22 cellular contexts compared by ENCODE assay signal in the genomic region with DNA sequence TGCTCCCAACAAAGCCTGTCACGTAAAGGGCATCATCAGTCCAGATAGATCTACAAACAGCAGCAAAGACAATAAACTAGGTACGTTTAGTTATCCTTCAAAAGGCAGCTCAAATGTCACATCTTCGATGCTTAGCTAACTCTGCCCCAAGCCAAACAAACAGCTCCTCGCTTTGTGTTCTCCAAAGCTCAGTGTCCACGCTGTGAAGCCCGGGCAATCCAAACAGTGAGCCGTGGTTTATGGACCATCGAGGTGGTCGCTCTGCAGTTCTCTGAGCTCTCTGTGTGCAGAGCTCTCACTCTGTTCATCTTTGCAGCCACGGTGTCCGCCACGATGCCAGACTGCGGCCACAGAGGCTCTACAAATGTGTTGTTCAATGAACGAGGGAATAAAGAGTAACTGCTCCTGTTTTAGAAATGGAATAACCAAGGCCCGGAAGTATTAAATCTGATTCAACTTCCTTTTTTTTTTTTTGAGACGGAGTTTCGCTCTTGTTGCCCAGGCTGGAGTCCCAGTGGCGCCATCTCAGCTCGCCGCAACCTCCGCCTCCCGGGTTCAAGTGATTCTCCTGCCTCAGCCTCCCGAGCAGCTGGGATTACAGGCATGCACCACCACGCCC.
DNase-seq lines count a peak whose midpoint lies in the region; ATAC-seq and TF ChIP-seq lines count a peak whose summit lies in the region.
"Had no signal": no experiment of that assay in that cellular context is flagged by ENCODE, and none has a peak within 500 bp of the region (broad histone marks: within the 10 kb centered on the region; RNA-seq: fewer than 3 reads in every experiment).

No MANE protein-coding gene starts in this region.

- H3K36me3 Mint-ChIP-seq in nephron progenitor cell (ENCODE audit: low read depth): peaks cover 5% of the 10 kb centered on the region
- H3K36me3 Mint-ChIP-seq: T-cell had no signal

- no peaks in the 10 kb centered on the region for H3K9me2 ChIP-seq in MM.1S (replicated peaks; ENCODE audit: insufficient read depth, low read length)

- intact Hi-C loops in Right ventricle myocardium inferior (cut with DNase I): no loop called here

- no peak overlapping the region for H3K4me3 ChIP-seq in right atrium auricular region
- no peak overlapping the region for H3K4me3 ChIP-seq in MM.1S (ENCODE audit: low read length)
- H3K4me3 ChIP-seq: SJCRH30 had no signal

- H3K4me2 ChIP-seq in MM.1S (ENCODE audit: low read depth, low read length): no peak overlapping the region
- H3K4me2 ChIP-seq: KMS-11 had no signal

- no peaks in the 10 kb centered on the region for H3F3A ChIP-seq in MM.1S (ENCODE audit: insufficient read depth, low read length)

- TF ChIP-seq CTCF in right atrium auricular region (IDR thresholded peaks at IDR 0.05) (no peak), VCaP (conservative IDR thresholded peaks at IDR 0.05) (no peak), nephron progenitor cell (IDR thresholded peaks at IDR 0.05) (no peak), MM.1S (IDR thresholded peaks at IDR 0.05; ENCODE audit: low read length) (no peak)

- H3K27me3 ChIP-seq in right atrium auricular region (no peaks in the 10 kb centered on the region), MM.1S (replicated peaks; ENCODE audit: insufficient read depth, low read length) (no peaks in the 10 kb centered on the region)
- H3K27me3 ChIP-seq: SJCRH30 had no signal

- H2AFZ ChIP-seq in MM.1S (ENCODE audit: low read length): no peak overlapping the region

- H4K20me1 ChIP-seq in MM.1S (ENCODE audit: insufficient read depth, low read length): no peaks in the 10 kb centered on the region

- peak overlapping the region; percentile 44 for H3K27ac Mint-ChIP-seq in nephron progenitor cell
- H3K27ac Mint-ChIP-seq: T-cell had no signal

- DNase-seq in right atrium auricular region (ENCODE audit: low spot score) (peak; percentile 18), Right ventricle myocardium inferior (ENCODE audit: missing footprints) (no peak), NOMO-1 (lab: John Stamatoyannopoulos, UW; ENCODE audit: unreplicated experiment in 2 of 2) (peak; percentile 67), nephron progenitor cell (no peak), hepatic stellate cell (ENCODE audit: low spot score) (no peak), MM.1S (no peak), NCI-H774 (lab: John Stamatoyannopoulos, UW) (no peak)
- DNase-seq: Calu3; DMS79 treated with DMSO at 0.1 percent for 48 hours; GF-D8; NCI-H1105 treated with DMSO at 0.1 percent for 48 hours; NCI-H1694 treated with DMSO at 0.1 percent for 48 hours; NCI-H2081; NCI-H2171; NCI-H226; NCI-H510A; NCI-H69; NK-92 treated with Interleukin-12 subunit alpha and Interleukin-12 subunit beta, amount 100 ng/mL, for 24 hours; SJCRH30; T-cell had no signal

- H3K9me3 ChIP-seq in right atrium auricular region (no peaks in the 10 kb centered on the region), MM.1S (replicated peaks; ENCODE audit: insufficient read depth, low read length) (no peaks in the 10 kb centered on the region)
- H3K9me3 ChIP-seq: SJCRH30 had no signal

- peaks cover 17% of the 10 kb centered on the region for H3K9me3 Mint-ChIP-seq in nephron progenitor cell
- H3K9me3 Mint-ChIP-seq: T-cell had no signal

- H3K79me2 ChIP-seq in MM.1S (ENCODE audit: low read length): no peaks in the 10 kb centered on the region

- H3K9ac ChIP-seq in MM.1S (ENCODE audit: low read length): no peak overlapping the region
- H3K9ac ChIP-seq: KMS-11 had no signal

- H3K27me3 Mint-ChIP-seq in nephron progenitor cell (ENCODE audit: low read depth, poor library complexity): no peaks in the 10 kb centered on the region
- H3K27me3 Mint-ChIP-seq: T-cell had no signal

- H3K4me1 ChIP-seq in right atrium auricular region (no peaks in the 10 kb centered on the region), MM.1S (ENCODE audit: low read length) (no peaks in the 10 kb centered on the region)
- H3K4me1 ChIP-seq: SJCRH30 had no signal

- H3K36me3 ChIP-seq in right atrium auricular region (no peaks in the 10 kb centered on the region), MM.1S (replicated peaks; ENCODE audit: insufficient read depth, low read length) (no peaks in the 10 kb centered on the region)
- H3K36me3 ChIP-seq: SJCRH30 had no signal

- peaks cover 7% of the 10 kb centered on the region for H3K4me1 Mint-ChIP-seq in nephron progenitor cell
- H3K4me1 Mint-ChIP-seq: T-cell had no signal

- no peak for ATAC-seq in Right ventricle myocardium inferior
- ATAC-seq: T-cell had no signal

- no peak overlapping the region for H3K4me3 Mint-ChIP-seq in nephron progenitor cell
- H3K4me3 Mint-ChIP-seq: T-cell had no signal

- H3K27ac ChIP-seq in right atrium auricular region (no peak overlapping the region), VCaP (peak overlapping the region; percentile 64), MM.1S (ENCODE audit: low read length) (no peak overlapping the region)
- H3K27ac ChIP-seq: KMS-11, SJCRH30 had no signal

Comparison
In these comparisons a context has a peak if more than half of its experiments do, and no peak if none do; other contexts are left out.
1. DNase-seq: peak in right atrium auricular region (single experiment) and NOMO-1 (2 of 2); none in Right ventricle myocardium inferior (single experiment), nephron progenitor cell (single experiment), hepatic stellate cell (single experiment), MM.1S (single experiment) and NCI-H774 (single experiment).